Comparison of ENCODE assay signal across 20 cellular contexts in genomic region chr4:38330321-38330720, GRCh38.
DNase-seq lines count a peak whose midpoint lies in the region; ATAC-seq and TF ChIP-seq lines count a peak whose summit lies in the region.
"Had no signal": no experiment of that assay in that cellular context is flagged by ENCODE, and none has a peak within 500 bp of the region (broad histone marks: within the 10 kb centered on the region; RNA-seq: fewer than 3 reads in every experiment).

No MANE protein-coding gene starts in this region.

- no peak overlapping the region for H3K4ac ChIP-seq in mesendoderm (ENCODE audit: low read depth, low read length)

- intact Hi-C loops in CD8-positive, alpha-beta T cell (cut with DNase I, micrococcal nuclease) = no loop called here

- H3K4me2 ChIP-seq in mesendoderm (ENCODE audit: low read length) = no peak overlapping the region
- H3K4me2 ChIP-seq: BLaER1 had no signal

- peak overlapping the region; percentile 49 for H3K27ac Mint-ChIP-seq in CD8-positive, alpha-beta T cell

- H2AK5ac ChIP-seq in mesendoderm (ENCODE audit: low read length) = no peak overlapping the region

- H3K56ac ChIP-seq in mesendoderm (ENCODE audit: low read length) = no peak overlapping the region

- no peak for ATAC-seq in CD8-positive, alpha-beta T cell
- ATAC-seq in SK-N-SH treated with all-trans-retinoic acid at 6 μM for 48 hours = no peak
- ATAC-seq in GM21390 (IDR thresholded peaks at IDR 0.05; ENCODE audit: unreplicated experiment) = no peak
- ATAC-seq: Panc1, Right ventricle myocardium inferior had no signal

- no peak overlapping the region for H3K18ac ChIP-seq in mesendoderm (ENCODE audit: low read length)

- no peak overlapping the region for H4K8ac ChIP-seq in mesendoderm (ENCODE audit: low read depth, low read length)

- TF ChIP-seq CTCF in CD8-positive, alpha-beta T cell (IDR thresholded peaks at IDR 0.05) = no peak
- no peak for TF ChIP-seq CTCF in tibial nerve (IDR thresholded peaks at IDR 0.05)

- CTCF ChIA-PET in CD8-positive, alpha-beta T cell (lab: Charles Lee) = interaction anchor here (0.6 to 1.5 kb wide), 6 partner anchors 9 to 400 kb away, joined by 3 to 5 read pairs (median 3); no protein-coding TSS in a partner anchor

- no peaks in the 10 kb centered on the region for H3K36me3 ChIP-seq in CD8-positive, alpha-beta T cell (ENCODE audit: insufficient read depth, low read length)
- H3K36me3 ChIP-seq in mesendoderm (ENCODE audit: control insufficient read depth, insufficient read depth, low read length) (no peaks in the 10 kb centered on the region), tibial nerve (no peaks in the 10 kb centered on the region)
- H3K36me3 ChIP-seq: BLaER1 had no signal

- no peaks in the 10 kb centered on the region for H3K79me1 ChIP-seq in mesendoderm (ENCODE audit: low read length)

- no peaks in the 10 kb centered on the region for H3K27me3 ChIP-seq in CD8-positive, alpha-beta T cell (ENCODE audit: insufficient read depth, low read length)
- H3K27me3 ChIP-seq in mesendoderm (ENCODE audit: insufficient read depth, low read length, poor library complexity) = no peaks in the 10 kb centered on the region
- H3K27me3 ChIP-seq in tibial nerve = no peaks in the 10 kb centered on the region
- H3K27me3 ChIP-seq: BLaER1 had no signal

- H2BK5ac ChIP-seq in mesendoderm (ENCODE audit: low read length) = no peak overlapping the region

- H3K4me3 ChIP-seq in CD8-positive, alpha-beta T cell (ENCODE audit: low read depth, low read length) = no peak overlapping the region
- H3K4me3 ChIP-seq in mesendoderm (ENCODE audit: low read length) (no peak overlapping the region), tibial nerve (no peak overlapping the region)
- H3K4me3 ChIP-seq: BLaER1, GM23248 had no signal

- H3K36me3 Mint-ChIP-seq in CD8-positive, alpha-beta T cell = no peaks in the 10 kb centered on the region

- peaks cover 79% of the 10 kb centered on the region for H3K4me1 Mint-ChIP-seq in CD8-positive, alpha-beta T cell (ENCODE audit: low read depth)

- no peak for TF ChIP-seq POLR2A in tibial nerve (IDR thresholded peaks at IDR 0.05)

- POLR2A ChIA-PET in CD8-positive, alpha-beta T cell (lab: Charles Lee) = interaction anchor here (0.7 to 0.8 kb wide), 3 partner anchors 12 to 55 kb away, joined by 3 to 4 read pairs (median 4); no protein-coding TSS in a partner anchor

- H3K9ac ChIP-seq in mesendoderm (ENCODE audit: low read length) = no peak overlapping the region
- H3K9ac ChIP-seq: BLaER1, GM23248 had no signal

- peak overlapping the region; percentile 9 for H2BK15ac ChIP-seq in mesendoderm (replicated peaks; ENCODE audit: low read depth)

- TF ChIP-seq EP300 in tibial nerve (IDR thresholded peaks at IDR 0.05) = no peak

- WGBS in mesendoderm (ENCODE audit: extremely low coverage, insufficient coverage, low lambda C conversion rate) = no CpG with 5 or more reads among the region's 1 CpG
- WGBS in tibial nerve, 2 donors = 88 to 91% methylated on average over 1 of the region's 1 CpG

- H2BK120ac ChIP-seq in mesendoderm (ENCODE audit: low read depth, low read length) = no peak overlapping the region

- no peaks in the 10 kb centered on the region for H3K9me3 ChIP-seq in CD8-positive, alpha-beta T cell (ENCODE audit: low read length)
- H3K9me3 ChIP-seq in tibial nerve = no peaks in the 10 kb centered on the region

- no peaks in the 10 kb centered on the region for H3K79me2 ChIP-seq in mesendoderm (ENCODE audit: control insufficient read depth, insufficient read depth, low read length)

- DNase-seq in SIG-M5 treated with dmso at 0.1 percent for 504 hours (lab: John Stamatoyannopoulos, UW; ENCODE audit: unreplicated experiment) = peak; percentile 12
- DNase-seq in SIG-M5 (lab: John Stamatoyannopoulos, UW) = no peak
- no peak for DNase-seq in CD8-positive, alpha-beta T cell
- DNase-seq in mesendoderm = peak; percentile 80
- no peak for DNase-seq in tibial nerve (ENCODE audit: low spot score in 2 of 2)
- no peak for DNase-seq in GM19240 (ENCODE audit: insufficient read length, low spot score)
- DNase-seq: COR-L47, DMS153, GM23248, HCEC 1CT, Karpas-422, NCI-H1417 treated with DMSO at 0.1 percent for 48 hours, NCI-H2081, NCI-H748 treated with DMSO at 0.1 percent for 48 hours, SW 1271 had no signal

- no peaks in the 10 kb centered on the region for H3K9me3 Mint-ChIP-seq in CD8-positive, alpha-beta T cell

- H3K4me3 Mint-ChIP-seq in CD8-positive, alpha-beta T cell = no peak overlapping the region

- no peaks in the 10 kb centered on the region for H3K27me3 Mint-ChIP-seq in CD8-positive, alpha-beta T cell (ENCODE audit: low read depth)

- no peak overlapping the region for H3K27ac ChIP-seq in CD8-positive, alpha-beta T cell (ENCODE audit: low read depth, low read length)
- H3K27ac ChIP-seq in mesendoderm (ENCODE audit: low read depth, low read length) (no peak overlapping the region), tibial nerve (no peak overlapping the region)
- H3K27ac ChIP-seq: BLaER1, GM23248 had no signal

- H3K4me1 ChIP-seq in CD8-positive, alpha-beta T cell (ENCODE audit: insufficient read depth, low read length) = peaks cover 81% of the 10 kb centered on the region
- H3K4me1 ChIP-seq in mesendoderm (ENCODE audit: control insufficient read depth, low read depth, low read length) (peaks cover 7% of the 10 kb centered on the region), tibial nerve (peaks cover 0 to 7% (median 0%) of the 10 kb centered on the region in 4 donors)

- H4K5ac ChIP-seq in mesendoderm (ENCODE audit: low read length) = no peak overlapping the region

- no peak overlapping the region for H3K23ac ChIP-seq in mesendoderm (ENCODE audit: low read length)

TF ChIP-seq in SK-N-SH treated with all-trans-retinoic acid at 6 μM for 48 hours, 23 proteins besides CTCF, POLR2A, EP300 and RAD21:
- TF ChIP-seq ZFP30 (CRISPR knock-in tag; IDR thresholded peaks at IDR 0.05) (no peak), TSHZ2 (CRISPR knock-in tag; IDR thresholded peaks at IDR 0.05) (peak; percentile 44; the same call in 1 of the 2 replicates), ZFP3 (CRISPR knock-in tag; IDR thresholded peaks at IDR 0.05) (no peak), ISL1 (CRISPR knock-in tag; IDR thresholded peaks at IDR 0.05) (no peak), PATZ1 (CRISPR knock-in tag; IDR thresholded peaks at IDR 0.05; ENCODE audit: borderline replicate concordance) (no peak), TCF4 (CRISPR knock-in tag; IDR thresholded peaks at IDR 0.05; ENCODE audit: borderline replicate concordance) (peak; percentile 29; the same call in 1 of the 2 replicates)

Comparison
In these comparisons a context has a peak if more than half of its experiments do, and no peak if none do; other contexts are left out.
1. DNase-seq: peak in SIG-M5 treated with dmso at 0.1 percent for 504 hours (single experiment) and mesendoderm (single experiment); none in SIG-M5 (single experiment), CD8-positive, alpha-beta T cell (0 of 7), tibial nerve (0 of 2) and GM19240 (single experiment).